12 cellular contexts compared by ENCODE assay signal in genomic region chr20:33433465-33433864, GRCh38. TPM values are rescaled to one million over a fixed set of nuclear protein-coding genes. Genes with fewer than 3 reads are reported as not detected.
A peak's percentile ranks its signal among the peaks of the same experiment; 100 is the strongest.
DNase-seq lines count a peak whose midpoint lies in the region; ATAC-seq and TF ChIP-seq lines count a peak whose summit lies in the region.
"Had no signal": no experiment of that assay in that cellular context is flagged by ENCODE, and none has a peak within 500 bp of the region (broad histone marks: within the 10 kb centered on the region; RNA-seq: fewer than 3 reads in every experiment).

No MANE protein-coding gene starts in this region.

- in situ Hi-C loops in gastrocnemius medialis (cut with MboI; ENCODE audit: low sequenced_read_pairs in 4 of 4): no loop called here

- TF ChIP-seq CTCF in right atrium auricular region (IDR thresholded peaks at IDR 0.05) (no peak), gastrocnemius medialis (IDR thresholded peaks at IDR 0.05 in 4 of 5, conservative IDR thresholded peaks at IDR 0.05 in 1 of 5) (no peak)

- intact Hi-C loops in gastrocnemius medialis (cut with DNase I; ENCODE audit: low total_unique reads): loop anchor here (1.0 kb wide), 1 partner anchor 10 kb away; no protein-coding TSS in a partner anchor

- peak; percentile 53 to 77 for TF ChIP-seq POLR2A in gastrocnemius medialis (IDR thresholded peaks at IDR 0.05)

- H3K27me3 ChIP-seq in right atrium auricular region (no peaks in the 10 kb centered on the region), gastrocnemius medialis (no peaks in the 10 kb centered on the region)

- H3K27ac ChIP-seq in right atrium auricular region (peak overlapping the region; percentile 86 to 93), gastrocnemius medialis (peak overlapping the region; percentile 97 to 98 (median 98))

- H3K4me3 ChIP-seq in right atrium auricular region (no peak overlapping the region), gastrocnemius medialis (no peak overlapping the region)

- H3K9me3 ChIP-seq in right atrium auricular region: no peaks in the 10 kb centered on the region
- no peaks in the 10 kb centered on the region for H3K9me3 ChIP-seq in gastrocnemius medialis

- DNase-seq in Daoy (ENCODE audit: low read depth) (peak; percentile 23), astrocyte of the hippocampus (ENCODE audit: low read depth, low spot score) (peak; percentile 62), right atrium auricular region (ENCODE audit: low spot score) (peak; percentile 91), gastrocnemius medialis (peak; percentile 90 to 96), UCSD-AML1 (lab: John Stamatoyannopoulos, UW; ENCODE audit: unreplicated experiment) (no peak), kidney glomerular epithelial cell (lab: John Stamatoyannopoulos, UW) (no peak)
- DNase-seq: AML-193; effector memory CD4-positive, alpha-beta T cell; HFFc6 had no signal

- ATAC-seq in gastrocnemius medialis (peak; percentile 91 to 93), HG03159 (IDR thresholded peaks at IDR 0.05; ENCODE audit: unreplicated experiment) (no peak), HG02938 (IDR thresholded peaks at IDR 0.05; ENCODE audit: unreplicated experiment) (no peak)
- ATAC-seq: Panc1 had no signal

- H3K4me1 ChIP-seq in right atrium auricular region: peaks cover 0 to 45% of the 10 kb centered on the region in 2 donors
- peaks cover 31 to 45% of the 10 kb centered on the region in 2 donors for H3K4me1 ChIP-seq in gastrocnemius medialis

- peaks cover 5% of the 10 kb centered on the region for H3K36me3 ChIP-seq in right atrium auricular region
- peaks cover 0 to 11% of the 10 kb centered on the region in 2 donors for H3K36me3 ChIP-seq in gastrocnemius medialis

RNA-seq across cellular contexts. Expression of gene SNTA1, which starts 10.1 kb away (rescaled TPM):
- total RNA-seq in Daoy (2014; rRNA removed; shearing (Covaris generic)): 2.5 and 3.2 TPM in 2 replicates
- total RNA-seq in right atrium auricular region: 100 to 1,000 TPM; 183 to 295 TPM
- total RNA-seq in gastrocnemius medialis: 100 to 1,000 TPM; 198 to 320 (median 219) TPM

RNA-seq across cellular contexts. Expression of gene CDK5RAP1, which starts 32.1 kb away (rescaled TPM):
- 31.9 and 50.5 TPM in 2 replicates for total RNA-seq in Daoy (2014; rRNA removed; shearing (Covaris generic))
- total RNA-seq in right atrium auricular region (10 to 100 TPM; 13.9 to 22.8 TPM), gastrocnemius medialis (10 to 100 TPM; 23.2 to 27.6 (median 25.8) TPM)

RNA-seq across cellular contexts. Expression of gene CBFA2T2, which starts 56.4 kb away (rescaled TPM):
- 3.6 and 5.1 TPM in 2 replicates for total RNA-seq in Daoy (2014; rRNA removed; shearing (Covaris generic))
- 10 to 100 TPM in 1 of 2 donors, 1 to 10 TPM in 1; 9.8 to 10.4 TPM for total RNA-seq in right atrium auricular region
- 1 to 10 TPM; 6.9 to 8.9 (median 7.9) TPM for total RNA-seq in gastrocnemius medialis

Comparison
In these comparisons a context has a peak if more than half of its experiments do, and no peak if none do; other contexts are left out.
1. DNase-seq: peak in Daoy (single experiment), astrocyte of the hippocampus (single experiment), right atrium auricular region (single experiment) and gastrocnemius medialis (2 of 2); none in UCSD-AML1 (single experiment) and kidney glomerular epithelial cell (single experiment).
2. ATAC-seq: peak in gastrocnemius medialis (2 of 2); none in HG03159 (single experiment) and HG02938 (single experiment).
3. RNA of gene SNTA1, which starts 10.1 kb away (total RNA-seq): 183 to 295 TPM in right atrium auricular region and 198 to 320 TPM in gastrocnemius medialis; 2.5 to 3.2 TPM in Daoy; every median in the first group is over 10 times any median in the second.